ENCODE assay signal across 17 cellular contexts in genomic region chr16:65769776-65770438, GRCh38.
DNase-seq lines count a peak whose midpoint lies in the region; ATAC-seq, FAIRE-seq and TF ChIP-seq lines count a peak whose summit lies in the region.
"Had no signal": no experiment of that assay in that cellular context is flagged by ENCODE, and none has a peak within 500 bp of the region (broad histone marks: within the 10 kb centered on the region; RNA-seq: fewer than 3 reads in every experiment).

No MANE protein-coding gene starts in this region.

- H3K27ac ChIP-seq in PC-3 (ENCODE audit: low read length) (no peak overlapping the region), endothelial cell of umbilical vein (ENCODE audit: insufficient read depth, low read depth, low read length) (no peak overlapping the region), testis (no peak overlapping the region)
- H3K27ac ChIP-seq: psoas muscle had no signal

- H3K36me3 ChIP-seq in PC-3 (ENCODE audit: low read depth, low read length) (no peaks in the 10 kb centered on the region), endothelial cell of umbilical vein (ENCODE audit: control insufficient read depth in 2 of 2, extremely low read depth in 1 of 2, insufficient read depth in 2 of 2, low read length in 2 of 2) (no peaks in the 10 kb centered on the region), testis (ENCODE audit: low read depth, missing control alignments) (no peaks in the 10 kb centered on the region)

- H3F3A ChIP-seq in PC-3 (ENCODE audit: low read length, unreplicated experiment): no peaks in the 10 kb centered on the region

- H3K4me3 ChIP-seq in PC-3 (ENCODE audit: low read length) (no peak overlapping the region), endothelial cell of umbilical vein (replicated peaks in 1 of 3; ENCODE audit: insufficient read depth in 1 of 3, low read depth in 1 of 3, low read length in 3 of 3) (no peak overlapping the region), testis (no peak overlapping the region)
- H3K4me3 ChIP-seq: lung, psoas muscle had no signal

- H3K9ac ChIP-seq in PC-3 (ENCODE audit: low read length) (no peak overlapping the region), endothelial cell of umbilical vein (replicated peaks; ENCODE audit: extremely low read depth, insufficient read depth, low read length) (no peak overlapping the region)

- TF ChIP-seq CTCF in PC-3 (conservative IDR thresholded peaks at IDR 0.05; ENCODE audit: low read depth, low read length) (no peak), endothelial cell of umbilical vein (IDR thresholded peaks at IDR 0.05; ENCODE audit: extremely low read depth in 1 of 2, insufficient read depth in 1 of 2, low read depth in 1 of 2, low read length in 2 of 2) (no peak), testis (IDR thresholded peaks at IDR 0.05) (no peak)

- H3K4me2 ChIP-seq in PC-3 (ENCODE audit: low read length) (no peak overlapping the region), endothelial cell of umbilical vein (ENCODE audit: insufficient read depth, low read length) (no peak overlapping the region)

- BruUV-seq in PC-3 (replicated peaks; lab: Mats Ljungman, UMichigan) (no TSS peak), endothelial cell of umbilical vein (replicated peaks; lab: Mats Ljungman, UMichigan) (no TSS peak)

- H3K9me3 ChIP-seq in PC-3 (ENCODE audit: low read length) (no peaks in the 10 kb centered on the region), endothelial cell of umbilical vein (replicated peaks; ENCODE audit: control insufficient read depth, insufficient read depth, low read length) (no peaks in the 10 kb centered on the region), testis (no peaks in the 10 kb centered on the region)
- H3K9me3 ChIP-seq: psoas muscle had no signal

- no peaks in the 10 kb centered on the region for H3K27me3 ChIP-seq in PC-3 (ENCODE audit: low read length)
- no peaks in the 10 kb centered on the region for H3K27me3 ChIP-seq in endothelial cell of umbilical vein (ENCODE audit: control insufficient read depth in 2 of 2, insufficient read depth in 2 of 2, low read length in 2 of 2)
- H3K27me3 ChIP-seq in testis: no peaks in the 10 kb centered on the region

- TF ChIP-seq POLR2A in endothelial cell of umbilical vein (IDR thresholded peaks at IDR 0.05; ENCODE audit: low read depth, low read length) (no peak), testis (IDR thresholded peaks at IDR 0.05) (no peak)

- no peak for FAIRE-seq in endothelial cell of umbilical vein (lab: Jason Lieb, UNC)
- FAIRE-seq: A204.1 had no signal

- WGBS in testis, 2 donors: 97 to 100% methylated on average over 1 of the region's 1 CpG

- no peaks in the 10 kb centered on the region for H4K20me1 ChIP-seq in PC-3 (ENCODE audit: low read length)
- H4K20me1 ChIP-seq in endothelial cell of umbilical vein (replicated peaks; ENCODE audit: control insufficient read depth, extremely low read depth, insufficient read depth, low read length): no peaks in the 10 kb centered on the region

- dilution Hi-C loops in endothelial cell of umbilical vein (cut with MboI; ENCODE audit: extremely low pct_ligation_motif_present, low sequenced_read_pairs): no loop called here

- ATAC-seq in PC-3: no peak
- no peak for ATAC-seq in GM19023 (IDR thresholded peaks at IDR 0.05; ENCODE audit: unreplicated experiment)
- ATAC-seq: HCT116; psoas muscle; stimulated activated effector memory CD8-positive, alpha-beta T cell treated with anti-CD3 and anti-CD28 coated beads, Interleukin-12 subunit alpha, Interleukin-12 subunit beta, amount 100 ng/mL, for 72 hours had no signal

- H3K79me2 ChIP-seq in PC-3 (ENCODE audit: low read length) (no peaks in the 10 kb centered on the region), endothelial cell of umbilical vein (ENCODE audit: control insufficient read depth, insufficient read depth, low read length) (no peaks in the 10 kb centered on the region)

- intact Hi-C loops in PC-3 (cut with micrococcal nuclease): no loop called here
- intact Hi-C loops in endothelial cell of umbilical vein (cut with micrococcal nuclease): no loop called here
- intact Hi-C loops in head of caudate nucleus (cut with DNase I): no loop called here
- intact Hi-C loops in testis (cut with DNase I; ENCODE audit: low total_unique reads): no loop called here

- no peak overlapping the region for H2AFZ ChIP-seq in PC-3 (ENCODE audit: low read length)
- no peak overlapping the region for H2AFZ ChIP-seq in endothelial cell of umbilical vein (ENCODE audit: low read depth, low read length)

- no peaks in the 10 kb centered on the region for H3K9me1 ChIP-seq in endothelial cell of umbilical vein (replicated peaks; ENCODE audit: control insufficient read depth, extremely low read depth, insufficient read depth, low read length)

- DNase-seq in A172 (ENCODE audit: low spot score) (peak; percentile 78), HUDEP-2 (lab: John Stamatoyannopoulos, UW; ENCODE audit: unreplicated experiment in 76 of 76) (peak in 46 of 76 experiments; percentile 2 to 85 (median 36)), PC-3 (peak; percentile 13), endothelial cell of umbilical vein (ENCODE audit: low read depth, low spot score) (peak; percentile 12), head of caudate nucleus (no peak), medulla oblongata (ENCODE audit: extremely low spot score) (no peak), testis (no peak)
- DNase-seq: activated naive CD4-positive, alpha-beta T cell treated with anti-CD3 and anti-CD28 coated beads, Interleukin-2, amount 50 U/mL, for 16 hours; activated T-cell treated with anti-CD3 and anti-CD28 coated beads for 4 hours; immature natural killer cell; NCI-H2227 treated with DMSO at 0.1 percent for 48 hours; psoas muscle had no signal

- POLR2A ChIA-PET in PC-3 (lab: Charles Lee; ENCODE audit: unreplicated experiment) (no interaction called here), endothelial cell of umbilical vein (lab: Charles Lee) (no interaction called here)

- H3K4me1 ChIP-seq in PC-3 (ENCODE audit: insufficient read depth, low read length) (no peaks in the 10 kb centered on the region), endothelial cell of umbilical vein (ENCODE audit: control insufficient read depth, extremely low read depth, insufficient read depth, low read length) (no peaks in the 10 kb centered on the region), testis (no peaks in the 10 kb centered on the region)
- H3K4me1 ChIP-seq: psoas muscle had no signal

- no peaks in the 10 kb centered on the region for H3K9me2 ChIP-seq in PC-3 (replicated peaks; ENCODE audit: low read length)

- CTCF ChIA-PET in PC-3 (lab: Charles Lee) (no interaction called here), endothelial cell of umbilical vein (lab: Charles Lee) (no interaction called here)

TF ChIP-seq in endothelial cell of umbilical vein, 7 proteins besides CTCF, POLR2A, EP300 and RAD21:
- TF ChIP-seq MYC (IDR thresholded peaks at IDR 0.05; ENCODE audit: low read depth, low read length) (no peak), FOS (IDR thresholded peaks at IDR 0.05; ENCODE audit: borderline replicate concordance, insufficient read depth, low read length) (no peak), EZH2 (IDR thresholded peaks at IDR 0.05; ENCODE audit: borderline replicate concordance, low read depth, low read length, severe bottlenecking) (no peak), MAX (IDR thresholded peaks at IDR 0.05; ENCODE audit: insufficient read depth, insufficient read length) (no peak), JUN (IDR thresholded peaks at IDR 0.05; ENCODE audit: borderline replicate concordance, insufficient read depth, insufficient read length, low read depth) (no peak), GATA2 (IDR thresholded peaks at IDR 0.05; ENCODE audit: insufficient read depth, insufficient read length, low read depth, low read length) (no peak), POLR2AphosphoS5 (IDR thresholded peaks at IDR 0.05; ENCODE audit: insufficient read depth, low read depth, low read length) (no peak)

Comparison
In these comparisons a context has a peak if more than half of its experiments do, and no peak if none do; other contexts are left out.
1. DNase-seq: peak in A172 (single experiment), HUDEP-2 (46 of 76), PC-3 (single experiment) and endothelial cell of umbilical vein (single experiment); none in head of caudate nucleus (0 of 42), medulla oblongata (single experiment) and testis (single experiment).